ENCODE assay signal across 8 cellular contexts in genomic region chr3:190701096-190701532, GRCh38.
DNase-seq lines count a peak whose midpoint lies in the region; ATAC-seq lines count a peak whose summit lies in the region.

No MANE protein-coding gene starts in this region.

- H3K4me3 Mint-ChIP-seq in T-helper 2 cell treated with Interferon-gamma antibody and Interleukin-4, amounts not matched to agents 5 μg/mL and 100 μg/mL, for 36 hours = no peak overlapping the region

- H3K27ac Mint-ChIP-seq in T-helper 2 cell treated with Interferon-gamma antibody and Interleukin-4, amounts not matched to agents 5 μg/mL and 100 μg/mL, for 36 hours = no peak overlapping the region

- peak; percentile 54 for DNase-seq in AG20443 (ENCODE audit: low spot score)
- peak; percentile 68 for DNase-seq in NCI-H146 (lab: John Stamatoyannopoulos, UW)
- peak; percentile 61 for DNase-seq in amniotic stem cell (lab: John Stamatoyannopoulos, UW)
- peak; percentile 71 for DNase-seq in islet precursor cell
- DNase-seq in T-helper 2 cell treated with Interferon-gamma antibody and Interleukin-4, amounts not matched to agents 5 μg/mL and 100 μg/mL, for 36 hours (ENCODE audit: low spot score) = no peak
- no peak for DNase-seq in NCI-H1694 (lab: John Stamatoyannopoulos, UW)

- ATAC-seq in GM18868 (IDR thresholded peaks at IDR 0.05; ENCODE audit: unreplicated experiment) = peak; percentile 48
- no peak for ATAC-seq in HG03139 (IDR thresholded peaks at IDR 0.05; ENCODE audit: unreplicated experiment)

- H3K9me3 Mint-ChIP-seq in T-helper 2 cell treated with Interferon-gamma antibody and Interleukin-4, amounts not matched to agents 5 μg/mL and 100 μg/mL, for 36 hours = no peaks in the 10 kb centered on the region

- H3K27me3 Mint-ChIP-seq in T-helper 2 cell treated with Interferon-gamma antibody and Interleukin-4, amounts not matched to agents 5 μg/mL and 100 μg/mL, for 36 hours (ENCODE audit: low read depth) = peaks cover 34% of the 10 kb centered on the region

- peaks cover 6% of the 10 kb centered on the region for H3K4me1 Mint-ChIP-seq in T-helper 2 cell treated with Interferon-gamma antibody and Interleukin-4, amounts not matched to agents 5 μg/mL and 100 μg/mL, for 36 hours (ENCODE audit: low read depth)

- no peaks in the 10 kb centered on the region for H3K36me3 Mint-ChIP-seq in T-helper 2 cell treated with Interferon-gamma antibody and Interleukin-4, amounts not matched to agents 5 μg/mL and 100 μg/mL, for 36 hours (ENCODE audit: low read depth)

Comparison
In these comparisons a context has a peak if more than half of its experiments do, and no peak if none do; other contexts are left out.
1. DNase-seq: peak in AG20443 (single experiment), NCI-H146 (single experiment), amniotic stem cell (single experiment) and islet precursor cell (single experiment); none in T-helper 2 cell treated with Interferon-gamma antibody and Interleukin-4, amounts not matched to agents 5 μg/mL and 100 μg/mL, for 36 hours (single experiment) and NCI-H1694 (single experiment).